Comparison of ENCODE assay signal across 1 cellular context in the genomic region with DNA sequence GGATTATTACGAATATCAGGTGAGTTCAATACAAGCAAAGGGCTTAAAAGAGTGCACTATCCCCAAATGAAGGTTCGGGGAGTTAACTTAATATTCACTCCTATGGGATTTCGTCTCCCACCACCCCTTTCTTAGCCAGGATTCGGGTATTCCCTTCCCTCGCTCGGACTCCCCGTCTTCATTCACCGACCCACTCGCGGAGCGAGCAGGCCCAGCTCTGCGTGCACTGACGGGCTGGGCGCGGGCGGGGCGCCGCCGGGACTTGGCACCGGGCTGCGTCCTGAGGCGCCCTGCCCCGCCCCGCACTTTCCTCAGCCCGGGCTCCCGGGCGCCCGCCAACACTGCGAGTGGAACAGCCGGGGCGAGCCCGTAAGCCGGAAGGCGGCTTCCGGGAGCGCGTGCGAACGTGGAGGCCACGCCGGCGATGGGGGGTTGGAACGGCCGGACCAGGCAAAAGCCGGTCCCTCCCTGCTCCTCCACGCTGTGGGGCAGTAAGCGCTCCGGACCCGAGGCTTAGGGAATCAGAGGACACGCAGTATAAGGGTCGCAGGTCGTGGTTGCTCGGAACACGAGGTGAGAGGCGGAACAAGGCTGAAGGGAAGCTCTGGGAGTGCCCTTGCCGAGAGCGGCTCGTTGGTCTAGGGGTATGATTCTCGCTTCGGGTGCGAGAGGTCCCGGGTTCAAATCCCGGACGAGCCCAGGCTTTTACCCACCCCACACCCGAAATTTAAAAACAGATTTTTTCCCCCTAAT.
A peak's percentile ranks its signal among the peaks of the same experiment; 100 is the strongest.
TF ChIP-seq lines count a peak whose summit lies in the region.

No MANE protein-coding gene starts in this region.

TF ChIP-seq in HepG2, 621 proteins besides CTCF, POLR2A, EP300 and RAD21 (continued from another document and continues in another):
- TF ChIP-seq, protein P1, sequence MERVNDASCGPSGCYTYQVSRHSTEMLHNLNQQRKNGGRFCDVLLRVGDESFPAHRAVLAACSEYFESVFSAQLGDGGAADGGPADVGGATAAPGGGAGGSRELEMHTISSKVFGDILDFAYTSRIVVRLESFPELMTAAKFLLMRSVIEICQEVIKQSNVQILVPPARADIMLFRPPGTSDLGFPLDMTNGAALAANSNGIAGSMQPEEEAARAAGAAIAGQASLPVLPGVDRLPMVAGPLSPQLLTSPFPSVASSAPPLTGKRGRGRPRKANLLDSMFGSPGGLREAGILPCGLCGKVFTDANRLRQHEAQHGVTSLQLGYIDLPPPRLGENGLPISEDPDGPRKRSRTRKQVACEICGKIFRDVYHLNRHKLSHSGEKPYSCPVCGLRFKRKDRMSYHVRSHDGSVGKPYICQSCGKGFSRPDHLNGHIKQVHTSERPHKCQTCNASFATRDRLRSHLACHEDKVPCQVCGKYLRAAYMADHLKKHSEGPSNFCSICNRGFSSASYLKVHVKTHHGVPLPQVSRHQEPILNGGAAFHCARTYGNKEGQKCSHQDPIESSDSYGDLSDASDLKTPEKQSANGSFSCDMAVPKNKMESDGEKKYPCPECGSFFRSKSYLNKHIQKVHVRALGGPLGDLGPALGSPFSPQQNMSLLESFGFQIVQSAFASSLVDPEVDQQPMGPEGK (CRISPR knock-in tag; IDR thresholded peaks at IDR 0.05), result peak; percentile 36; the same call in 1 of the 2 replicates
- TF ChIP-seq SIX1 (CRISPR knock-in tag; IDR thresholded peaks at IDR 0.05; ENCODE audit: borderline replicate concordance), result peak; percentile 49
- TF ChIP-seq CHCHD3 (CRISPR knock-in tag; IDR thresholded peaks at IDR 0.05), result 0 out of 2 replicates have a peak, but pooled peaks have one; percentile 55
- 0 out of 2 replicates have a peak, but pooled peaks have one; percentile 19 for TF ChIP-seq ZNF138 (CRISPR knock-in tag; IDR thresholded peaks at IDR 0.05; ENCODE audit: low read depth)
- TF ChIP-seq, protein P2, sequence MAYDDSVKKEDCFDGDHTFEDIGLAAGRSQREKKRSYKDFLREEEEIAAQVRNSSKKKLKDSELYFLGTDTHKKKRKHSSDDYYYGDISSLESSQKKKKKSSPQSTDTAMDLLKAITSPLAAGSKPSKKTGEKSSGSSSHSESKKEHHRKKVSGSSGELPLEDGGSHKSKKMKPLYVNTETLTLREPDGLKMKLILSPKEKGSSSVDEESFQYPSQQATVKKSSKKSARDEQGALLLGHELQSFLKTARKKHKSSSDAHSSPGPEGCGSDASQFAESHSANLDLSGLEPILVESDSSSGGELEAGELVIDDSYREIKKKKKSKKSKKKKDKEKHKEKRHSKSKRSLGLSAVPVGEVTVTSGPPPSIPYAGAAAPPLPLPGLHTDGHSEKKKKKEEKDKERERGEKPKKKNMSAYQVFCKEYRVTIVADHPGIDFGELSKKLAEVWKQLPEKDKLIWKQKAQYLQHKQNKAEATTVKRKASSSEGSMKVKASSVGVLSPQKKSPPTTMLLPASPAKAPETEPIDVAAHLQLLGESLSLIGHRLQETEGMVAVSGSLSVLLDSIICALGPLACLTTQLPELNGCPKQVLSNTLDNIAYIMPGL (CRISPR knock-in tag; IDR thresholded peaks at IDR 0.05; ENCODE audit: borderline replicate concordance in 1 of 2, low read depth in 1 of 2), result peak; percentile 100
- peak; percentile 93 for TF ChIP-seq ZMYM2 (CRISPR knock-in tag; IDR thresholded peaks at IDR 0.05)
- TF ChIP-seq ONECUT2 (CRISPR knock-in tag; IDR thresholded peaks at IDR 0.05), result no peak; the same call in 1 of the 2 replicates
- peak; percentile 92 for TF ChIP-seq GABPB1 (CRISPR knock-in tag; IDR thresholded peaks at IDR 0.05)
- TF ChIP-seq ZNF589 (CRISPR knock-in tag; conservative IDR thresholded peaks at IDR 0.05), result peak; percentile 96
- TF ChIP-seq KDM2A (CRISPR knock-in tag; IDR thresholded peaks at IDR 0.05; ENCODE audit: borderline replicate concordance, low read depth), result peak; percentile 94; the same call in 1 of the 2 replicates
- TF ChIP-seq ZNF17 (CRISPR knock-in tag; IDR thresholded peaks at IDR 0.05), result no peak
- 0 out of 2 replicates have a peak, but pooled peaks have one; percentile 28 for TF ChIP-seq TP53 (CRISPR knock-in tag; conservative IDR thresholded peaks at IDR 0.05)
- 0 out of 2 replicates have a peak, but pooled peaks have one; percentile 45 for TF ChIP-seq ZFP1 (CRISPR knock-in tag; IDR thresholded peaks at IDR 0.05)
- TF ChIP-seq, protein P3, sequence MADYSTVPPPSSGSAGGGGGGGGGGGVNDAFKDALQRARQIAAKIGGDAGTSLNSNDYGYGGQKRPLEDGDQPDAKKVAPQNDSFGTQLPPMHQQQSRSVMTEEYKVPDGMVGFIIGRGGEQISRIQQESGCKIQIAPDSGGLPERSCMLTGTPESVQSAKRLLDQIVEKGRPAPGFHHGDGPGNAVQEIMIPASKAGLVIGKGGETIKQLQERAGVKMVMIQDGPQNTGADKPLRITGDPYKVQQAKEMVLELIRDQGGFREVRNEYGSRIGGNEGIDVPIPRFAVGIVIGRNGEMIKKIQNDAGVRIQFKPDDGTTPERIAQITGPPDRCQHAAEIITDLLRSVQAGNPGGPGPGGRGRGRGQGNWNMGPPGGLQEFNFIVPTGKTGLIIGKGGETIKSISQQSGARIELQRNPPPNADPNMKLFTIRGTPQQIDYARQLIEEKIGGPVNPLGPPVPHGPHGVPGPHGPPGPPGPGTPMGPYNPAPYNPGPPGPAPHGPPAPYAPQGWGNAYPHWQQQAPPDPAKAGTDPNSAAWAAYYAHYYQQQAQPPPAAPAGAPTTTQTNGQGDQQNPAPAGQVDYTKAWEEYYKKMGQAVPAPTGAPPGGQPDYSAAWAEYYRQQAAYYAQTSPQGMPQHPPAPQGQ (CRISPR knock-in tag; IDR thresholded peaks at IDR 0.05; ENCODE audit: borderline replicate concordance), result no peak
- peak; percentile 67; the same call in 1 of the 2 replicates for TF ChIP-seq ZNF724P (CRISPR knock-in tag; IDR thresholded peaks at IDR 0.05; ENCODE audit: borderline replicate concordance)
- TF ChIP-seq MAZ (IDR thresholded peaks at IDR 0.05; ENCODE audit: borderline replicate concordance, low read depth, low read length), result 0 out of 2 replicates have a peak, but pooled peaks have one; percentile 14
- TF ChIP-seq MAZ (CRISPR knock-in tag; IDR thresholded peaks at IDR 0.05; ENCODE audit: low read depth), result peak; percentile 45; the same call in 1 of the 2 replicates
- no peak for TF ChIP-seq ZNF713 (CRISPR knock-in tag; IDR thresholded peaks at IDR 0.05)
- TF ChIP-seq ZNF720 (CRISPR knock-in tag; IDR thresholded peaks at IDR 0.05), result peak; percentile 70; the same call in 1 of the 2 replicates
- TF ChIP-seq LCORL (IDR thresholded peaks at IDR 0.05), result no peak
- 0 out of 2 replicates have a peak, but pooled peaks have one; percentile 50 for TF ChIP-seq LCORL (CRISPR knock-in tag; IDR thresholded peaks at IDR 0.05)
- TF ChIP-seq, protein P4, sequence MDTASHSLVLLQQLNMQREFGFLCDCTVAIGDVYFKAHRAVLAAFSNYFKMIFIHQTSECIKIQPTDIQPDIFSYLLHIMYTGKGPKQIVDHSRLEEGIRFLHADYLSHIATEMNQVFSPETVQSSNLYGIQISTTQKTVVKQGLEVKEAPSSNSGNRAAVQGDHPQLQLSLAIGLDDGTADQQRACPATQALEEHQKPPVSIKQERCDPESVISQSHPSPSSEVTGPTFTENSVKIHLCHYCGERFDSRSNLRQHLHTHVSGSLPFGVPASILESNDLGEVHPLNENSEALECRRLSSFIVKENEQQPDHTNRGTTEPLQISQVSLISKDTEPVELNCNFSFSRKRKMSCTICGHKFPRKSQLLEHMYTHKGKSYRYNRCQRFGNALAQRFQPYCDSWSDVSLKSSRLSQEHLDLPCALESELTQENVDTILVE (CRISPR knock-in tag; IDR thresholded peaks at IDR 0.05), result peak; percentile 92
- peak; percentile 85 for TF ChIP-seq ZMAT3 (CRISPR knock-in tag; conservative IDR thresholded peaks at IDR 0.05)
- TF ChIP-seq CBX2 (IDR thresholded peaks at IDR 0.05; ENCODE audit: low read depth, low read length), result no peak
- 0 out of 2 replicates have a peak, but pooled peaks have one; percentile 66 for TF ChIP-seq CBX2 (CRISPR knock-in tag; IDR thresholded peaks at IDR 0.05; ENCODE audit: low read depth)
- TF ChIP-seq ZNF383 (CRISPR knock-in tag; IDR thresholded peaks at IDR 0.05; ENCODE audit: borderline replicate concordance), result no peak
- TF ChIP-seq ZBTB42 (CRISPR knock-in tag; IDR thresholded peaks at IDR 0.05), result peak; percentile 54; the same call in 1 of the 2 replicates
- TF ChIP-seq ZNF567 (CRISPR knock-in tag; IDR thresholded peaks at IDR 0.05; ENCODE audit: borderline replicate concordance), result no peak; the same call in 1 of the 2 replicates
- peak; percentile 88; the same call in 1 of the 2 replicates for TF ChIP-seq ZSCAN29 (CRISPR knock-in tag; conservative IDR thresholded peaks at IDR 0.05)
- TF ChIP-seq, protein P5, sequence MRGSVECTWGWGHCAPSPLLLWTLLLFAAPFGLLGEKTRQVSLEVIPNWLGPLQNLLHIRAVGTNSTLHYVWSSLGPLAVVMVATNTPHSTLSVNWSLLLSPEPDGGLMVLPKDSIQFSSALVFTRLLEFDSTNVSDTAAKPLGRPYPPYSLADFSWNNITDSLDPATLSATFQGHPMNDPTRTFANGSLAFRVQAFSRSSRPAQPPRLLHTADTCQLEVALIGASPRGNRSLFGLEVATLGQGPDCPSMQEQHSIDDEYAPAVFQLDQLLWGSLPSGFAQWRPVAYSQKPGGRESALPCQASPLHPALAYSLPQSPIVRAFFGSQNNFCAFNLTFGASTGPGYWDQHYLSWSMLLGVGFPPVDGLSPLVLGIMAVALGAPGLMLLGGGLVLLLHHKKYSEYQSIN (CRISPR knock-in tag; IDR thresholded peaks at IDR 0.05; ENCODE audit: borderline replicate concordance), result no peak
- TF ChIP-seq MIER2 (CRISPR knock-in tag; IDR thresholded peaks at IDR 0.05), result peak; percentile 37; the same call in 1 of the 2 replicates
- TF ChIP-seq RARG (CRISPR knock-in tag; IDR thresholded peaks at IDR 0.05; ENCODE audit: low read depth), result peak; percentile 62; the same call in 1 of the 2 replicates
- peak; percentile 73; the same call in 1 of the 2 replicates for TF ChIP-seq ZNF441 (CRISPR knock-in tag; IDR thresholded peaks at IDR 0.05; ENCODE audit: borderline replicate concordance)
- TF ChIP-seq, protein P6, sequence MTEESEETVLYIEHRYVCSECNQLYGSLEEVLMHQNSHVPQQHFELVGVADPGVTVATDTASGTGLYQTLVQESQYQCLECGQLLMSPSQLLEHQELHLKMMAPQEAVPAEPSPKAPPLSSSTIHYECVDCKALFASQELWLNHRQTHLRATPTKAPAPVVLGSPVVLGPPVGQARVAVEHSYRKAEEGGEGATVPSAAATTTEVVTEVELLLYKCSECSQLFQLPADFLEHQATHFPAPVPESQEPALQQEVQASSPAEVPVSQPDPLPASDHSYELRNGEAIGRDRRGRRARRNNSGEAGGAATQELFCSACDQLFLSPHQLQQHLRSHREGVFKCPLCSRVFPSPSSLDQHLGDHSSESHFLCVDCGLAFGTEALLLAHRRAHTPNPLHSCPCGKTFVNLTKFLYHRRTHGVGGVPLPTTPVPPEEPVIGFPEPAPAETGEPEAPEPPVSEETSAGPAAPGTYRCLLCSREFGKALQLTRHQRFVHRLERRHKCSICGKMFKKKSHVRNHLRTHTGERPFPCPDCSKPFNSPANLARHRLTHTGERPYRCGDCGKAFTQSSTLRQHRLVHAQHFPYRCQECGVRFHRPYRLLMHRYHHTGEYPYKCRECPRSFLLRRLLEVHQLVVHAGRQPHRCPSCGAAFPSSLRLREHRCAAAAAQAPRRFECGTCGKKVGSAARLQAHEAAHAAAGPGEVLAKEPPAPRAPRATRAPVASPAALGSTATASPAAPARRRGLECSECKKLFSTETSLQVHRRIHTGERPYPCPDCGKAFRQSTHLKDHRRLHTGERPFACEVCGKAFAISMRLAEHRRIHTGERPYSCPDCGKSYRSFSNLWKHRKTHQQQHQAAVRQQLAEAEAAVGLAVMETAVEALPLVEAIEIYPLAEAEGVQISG (CRISPR knock-in tag; IDR thresholded peaks at IDR 0.05), result peak; percentile 88
- TF ChIP-seq, protein P7, sequence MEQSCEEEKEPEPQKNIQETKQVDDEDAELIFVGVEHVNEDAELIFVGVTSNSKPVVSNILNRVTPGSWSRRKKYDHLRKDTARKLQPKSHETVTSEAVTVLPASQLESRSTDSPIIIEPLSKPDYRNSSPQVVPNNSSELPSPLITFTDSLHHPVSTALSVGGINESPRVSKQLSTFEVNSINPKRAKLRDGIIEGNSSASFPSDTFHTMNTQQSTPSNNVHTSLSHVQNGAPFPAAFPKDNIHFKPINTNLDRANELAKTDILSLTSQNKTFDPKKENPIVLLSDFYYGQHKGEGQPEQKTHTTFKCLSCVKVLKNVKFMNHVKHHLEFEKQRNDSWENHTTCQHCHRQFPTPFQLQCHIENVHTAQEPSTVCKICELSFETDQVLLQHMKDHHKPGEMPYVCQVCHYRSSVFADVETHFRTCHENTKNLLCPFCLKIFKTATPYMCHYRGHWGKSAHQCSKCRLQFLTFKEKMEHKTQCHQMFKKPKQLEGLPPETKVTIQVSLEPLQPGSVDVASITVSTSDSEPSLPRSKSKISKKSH (CRISPR knock-in tag; IDR thresholded peaks at IDR 0.05; ENCODE audit: borderline replicate concordance), result peak; percentile 78; the same call in 1 of the 2 replicates
- peak; percentile 95 for TF ChIP-seq ZNF782 (CRISPR knock-in tag; IDR thresholded peaks at IDR 0.05; ENCODE audit: borderline replicate concordance)
- no peak for TF ChIP-seq CEBPG (CRISPR knock-in tag; IDR thresholded peaks at IDR 0.05)
- no peak for TF ChIP-seq SIX4 (CRISPR knock-in tag; IDR thresholded peaks at IDR 0.05)
- no peak for TF ChIP-seq ZNF367 (CRISPR knock-in tag; IDR thresholded peaks at IDR 0.05; ENCODE audit: borderline replicate concordance)
- TF ChIP-seq CAMTA2 (CRISPR knock-in tag; IDR thresholded peaks at IDR 0.05; ENCODE audit: borderline replicate concordance), result no peak
- TF ChIP-seq, protein P8, sequence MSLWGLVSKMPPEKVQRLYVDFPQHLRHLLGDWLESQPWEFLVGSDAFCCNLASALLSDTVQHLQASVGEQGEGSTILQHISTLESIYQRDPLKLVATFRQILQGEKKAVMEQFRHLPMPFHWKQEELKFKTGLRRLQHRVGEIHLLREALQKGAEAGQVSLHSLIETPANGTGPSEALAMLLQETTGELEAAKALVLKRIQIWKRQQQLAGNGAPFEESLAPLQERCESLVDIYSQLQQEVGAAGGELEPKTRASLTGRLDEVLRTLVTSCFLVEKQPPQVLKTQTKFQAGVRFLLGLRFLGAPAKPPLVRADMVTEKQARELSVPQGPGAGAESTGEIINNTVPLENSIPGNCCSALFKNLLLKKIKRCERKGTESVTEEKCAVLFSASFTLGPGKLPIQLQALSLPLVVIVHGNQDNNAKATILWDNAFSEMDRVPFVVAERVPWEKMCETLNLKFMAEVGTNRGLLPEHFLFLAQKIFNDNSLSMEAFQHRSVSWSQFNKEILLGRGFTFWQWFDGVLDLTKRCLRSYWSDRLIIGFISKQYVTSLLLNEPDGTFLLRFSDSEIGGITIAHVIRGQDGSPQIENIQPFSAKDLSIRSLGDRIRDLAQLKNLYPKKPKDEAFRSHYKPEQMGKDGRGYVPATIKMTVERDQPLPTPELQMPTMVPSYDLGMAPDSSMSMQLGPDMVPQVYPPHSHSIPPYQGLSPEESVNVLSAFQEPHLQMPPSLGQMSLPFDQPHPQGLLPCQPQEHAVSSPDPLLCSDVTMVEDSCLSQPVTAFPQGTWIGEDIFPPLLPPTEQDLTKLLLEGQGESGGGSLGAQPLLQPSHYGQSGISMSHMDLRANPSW (CRISPR knock-in tag; IDR thresholded peaks at IDR 0.05; ENCODE audit: borderline replicate concordance), result no peak
- TF ChIP-seq ZNF746 (CRISPR knock-in tag; IDR thresholded peaks at IDR 0.05), result no peak; the same call in none of the 2 replicates
- TF ChIP-seq, protein P9, sequence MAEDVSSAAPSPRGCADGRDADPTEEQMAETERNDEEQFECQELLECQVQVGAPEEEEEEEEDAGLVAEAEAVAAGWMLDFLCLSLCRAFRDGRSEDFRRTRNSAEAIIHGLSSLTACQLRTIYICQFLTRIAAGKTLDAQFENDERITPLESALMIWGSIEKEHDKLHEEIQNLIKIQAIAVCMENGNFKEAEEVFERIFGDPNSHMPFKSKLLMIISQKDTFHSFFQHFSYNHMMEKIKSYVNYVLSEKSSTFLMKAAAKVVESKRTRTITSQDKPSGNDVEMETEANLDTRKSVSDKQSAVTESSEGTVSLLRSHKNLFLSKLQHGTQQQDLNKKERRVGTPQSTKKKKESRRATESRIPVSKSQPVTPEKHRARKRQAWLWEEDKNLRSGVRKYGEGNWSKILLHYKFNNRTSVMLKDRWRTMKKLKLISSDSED (CRISPR knock-in tag; IDR thresholded peaks at IDR 0.05), result no peak
